Comparison of ENCODE assay signal across 14 cellular contexts in genomic region chr19:36547001-36547732, GRCh38. TPM values are rescaled to one million over a fixed set of nuclear protein-coding genes. Genes with fewer than 3 reads are reported as not detected.
DNase-seq lines count a peak whose midpoint lies in the region; ATAC-seq and TF ChIP-seq lines count a peak whose summit lies in the region.
"Had no signal": no experiment of that assay in that cellular context is flagged by ENCODE, and none has a peak within 500 bp of the region (broad histone marks: within the 10 kb centered on the region; RNA-seq: fewer than 3 reads in every experiment).

No MANE protein-coding gene starts in this region.

- no peak overlapping the region for H3K4me2 ChIP-seq in OCI-LY7 (ENCODE audit: low read length)

- DNase-seq in NCI-H82 (lab: John Stamatoyannopoulos, UW): peak; percentile 20
- DNase-seq in NCI-H82 treated with DMSO at 0.1 percent for 48 hours (lab: John Stamatoyannopoulos, UW; ENCODE audit: unreplicated experiment): no peak
- DNase-seq in OCI-LY7 (ENCODE audit: low spot score): peak; percentile 37
- DNase-seq in coronary artery (ENCODE audit: low spot score): no peak
- DNase-seq in myocyte (ENCODE audit: low read depth): peak; percentile 11
- DNase-seq in spleen: no peak
- DNase-seq in G401 (ENCODE audit: low spot score): no peak
- DNase-seq: ACHN; activated CD4-positive, alpha-beta T cell treated with anti-CD3 and anti-CD28 coated beads for 48 hours; amygdala; NCI-H2029 treated with DMSO at 0.1 percent for 48 hours; upper lobe of right lung had no signal

- no peak for TF ChIP-seq POLR2A in spleen (IDR thresholded peaks at IDR 0.05)

- ATAC-seq in HG02610 (IDR thresholded peaks at IDR 0.05; ENCODE audit: unreplicated experiment): no peak
- ATAC-seq: gastroesophageal sphincter, upper lobe of right lung had no signal

- H4K20me1 ChIP-seq in OCI-LY7 (ENCODE audit: insufficient read depth, low read length): no peaks in the 10 kb centered on the region

- 93 to 98% (median 96%) methylated on average over 5 of the region's 5 CpGs for WGBS in spleen, 5 donors

- H3K27me3 ChIP-seq in spleen (replicated peaks in 1 of 7): no peaks in the 10 kb centered on the region
- H3K27me3 ChIP-seq: gastroesophageal sphincter, upper lobe of right lung had no signal

- H3K79me2 ChIP-seq in OCI-LY7 (ENCODE audit: insufficient read depth, low read depth, low read length): no peaks in the 10 kb centered on the region

- intact Hi-C loops in OCI-LY7 (cut with micrococcal nuclease; ENCODE audit: unreplicated experiment): no loop called here
- intact Hi-C loops in spleen (cut with DNase I; ENCODE audit: low total_unique reads): no loop called here

- POLR2A ChIA-PET in OCI-LY7 (lab: Charles Lee): interaction anchor here (0.5 kb wide), 1 partner anchor 38 kb away, joined by 3 read pairs; no protein-coding TSS in a partner anchor

- H2AFZ ChIP-seq in OCI-LY7 (ENCODE audit: low read length): no peak overlapping the region

- TSS peak; percentile 13 for BruUV-seq in OCI-LY7 (replicated peaks; lab: Mats Ljungman, UMichigan)

- no peak overlapping the region for H3K27ac ChIP-seq in OCI-LY7 (ENCODE audit: low read depth, low read length, poor library complexity, severe bottlenecking)
- H3K27ac ChIP-seq in coronary artery: no peak overlapping the region
- H3K27ac ChIP-seq in spleen: no peak overlapping the region
- H3K27ac ChIP-seq: gastroesophageal sphincter, upper lobe of right lung had no signal

- in situ Hi-C loops in G401 (cut with HindIII; ENCODE audit: low sequenced_read_pairs): no loop called here

- H3K4me1 ChIP-seq in OCI-LY7 (ENCODE audit: insufficient read depth, low read length, poor library complexity, severe bottlenecking): no peaks in the 10 kb centered on the region
- H3K4me1 ChIP-seq in spleen: no peaks in the 10 kb centered on the region
- H3K4me1 ChIP-seq: gastroesophageal sphincter, upper lobe of right lung had no signal

- H3K9me2 ChIP-seq in OCI-LY7 (ENCODE audit: insufficient read depth, low read length): no peaks in the 10 kb centered on the region

- H3K36me3 ChIP-seq in OCI-LY7 (ENCODE audit: insufficient read depth, low read length) (peaks cover 92% of the 10 kb centered on the region), spleen (peaks cover 28 to 100% (median 89%) of the 10 kb centered on the region in 6 donors)

- TF ChIP-seq CTCF in OCI-LY7 (conservative IDR thresholded peaks at IDR 0.05; ENCODE audit: low read length) (no peak), coronary artery (IDR thresholded peaks at IDR 0.05) (no peak), spleen (IDR thresholded peaks at IDR 0.05 in 8 of 11, conservative IDR thresholded peaks at IDR 0.05 in 3 of 11) (no peak)

- peaks cover 90% of the 10 kb centered on the region for H3K9me3 ChIP-seq in OCI-LY7 (ENCODE audit: low read length)
- H3K9me3 ChIP-seq in spleen: peaks cover 64 to 100% (median 100%) of the 10 kb centered on the region in 8 donors

- CTCF ChIA-PET in OCI-LY7 (lab: Charles Lee; ENCODE audit: unreplicated experiment): no interaction called here

- H3K4me3 ChIP-seq in OCI-LY7 (ENCODE audit: low read depth, low read length, poor library complexity, severe bottlenecking) (no peak overlapping the region), coronary artery (peak overlapping the region; percentile 20), spleen (no peak overlapping the region)
- H3K4me3 ChIP-seq: gastroesophageal sphincter, upper lobe of right lung had no signal

RNA-seq across cellular contexts. Expression of gene ZNF260, which starts 19.1 kb away (rescaled TPM):
- 9.9 and 11.1 TPM in 2 replicates for total RNA-seq in OCI-LY7 (2014; rRNA removed; shearing (Covaris generic))
- total RNA-seq in OCI-LY7 (2022) (14.5 and 17.5 TPM in 2 replicates), myocyte (15.1 and 15.2 TPM in 2 replicates), spleen (10 to 100 TPM in 5 of 7 donors, 1 to 10 TPM in 2; 8.7 to 14.8 (median 12.4) TPM)
- polyA plus RNA-seq in myocyte (2012): 6.9 TPM
- polyA plus RNA-seq in spleen: 1 to 10 TPM; 2.9 to 5.4 (median 3.7) TPM
- 7.0 and 69.0 TPM in 2 replicates for total RNA-seq in G401 (2014; rRNA removed; shearing (Covaris generic))

RNA-seq across cellular contexts. Expression of gene ZNF529, which starts 25.9 kb away (rescaled TPM):
- 9.0 and 11.6 TPM in 2 replicates for total RNA-seq in OCI-LY7 (2014; rRNA removed; shearing (Covaris generic))
- total RNA-seq in OCI-LY7 (2022): 13.4 and 18.6 TPM in 2 replicates
- 13.0 and 15.9 TPM in 2 replicates for total RNA-seq in myocyte
- polyA plus RNA-seq in myocyte (2012): 6.4 TPM
- 10 to 100 TPM; 10.1 to 19.4 (median 14.2) TPM for total RNA-seq in spleen
- polyA plus RNA-seq in spleen: 1 to 10 TPM; 7.7 to 9.9 (median 8.0) TPM
- total RNA-seq in G401 (2014; rRNA removed; shearing (Covaris generic)): 7.8 and 8.9 TPM in 2 replicates

RNA-seq across cellular contexts. Expression of gene ZNF566, which starts 57.8 kb away (rescaled TPM):
- 16.1 and 29.5 TPM in 2 replicates for total RNA-seq in OCI-LY7 (2014; rRNA removed; shearing (Covaris generic))
- total RNA-seq in OCI-LY7 (2022) (17.3 and 20.3 TPM in 2 replicates), myocyte (12.5 and 15.6 TPM in 2 replicates), spleen (10 to 100 TPM; 14.6 to 24.8 (median 17.5) TPM)
- polyA plus RNA-seq in myocyte (2012): 6.4 TPM
- 1 to 10 TPM; 6.6 to 7.6 (median 7.4) TPM for polyA plus RNA-seq in spleen
- 14.1 and 15.8 TPM in 2 replicates for total RNA-seq in G401 (2014; rRNA removed; shearing (Covaris generic))

RNA-seq across cellular contexts. Expression of gene ZNF382, which starts 57.9 kb away (rescaled TPM):
- 1.1 and 2.1 TPM in 2 replicates for total RNA-seq in OCI-LY7 (2014; rRNA removed; shearing (Covaris generic))
- total RNA-seq in OCI-LY7 (2022): 2.1 and 3.2 TPM in 2 replicates
- total RNA-seq in myocyte: 4.9 and 5.2 TPM in 2 replicates
- 3.3 TPM for polyA plus RNA-seq in myocyte (2012)
- total RNA-seq in spleen: 10 to 100 TPM in 1 of 7 donors, 1 to 10 TPM in 6; 7.2 to 13.3 (median 8.8) TPM
- 1 to 10 TPM; 2.1 to 2.6 (median 2.6) TPM for polyA plus RNA-seq in spleen
- 5.7 and 16.4 TPM in 2 replicates for total RNA-seq in G401 (2014; rRNA removed; shearing (Covaris generic))

Comparison
In these comparisons a context has a peak if more than half of its experiments do, and no peak if none do; other contexts are left out.
1. DNase-seq: peak in NCI-H82 (single experiment), OCI-LY7 (single experiment) and myocyte (single experiment); none in NCI-H82 treated with DMSO at 0.1 percent for 48 hours (single experiment), coronary artery (single experiment), spleen (single experiment) and G401 (single experiment).